In genomic region chr10:45235260-45235699, GRCh38 we compare ENCODE assay signal across 8 cellular contexts.
DNase-seq lines count a peak whose midpoint lies in the region; TF ChIP-seq lines count a peak whose summit lies in the region.
"Not testable (repeated sequence)": the region's sequence is repeated elsewhere in the genome, so short reads cannot be mapped to it uniquely, and the experiment has no call there.

No MANE protein-coding gene starts in this region.

- H2AFZ ChIP-seq in KMS-11 (ENCODE audit: low read depth), result peak overlapping the region; percentile 28; the same call in 1 of the 2 replicates

- not testable (repeated sequence) for H3K4me2 ChIP-seq in KMS-11

- not testable (repeated sequence) for TF ChIP-seq POLR2A in sigmoid colon (IDR thresholded peaks at IDR 0.05); vagina (IDR thresholded peaks at IDR 0.05)

- DNase-seq in NOMO-1 treated with dmso at 0.1 percent for 144 hours (lab: John Stamatoyannopoulos, UW; ENCODE audit: unreplicated experiment) (peak; percentile 19), cerebellar cortex (ENCODE audit: low spot score) (peak; percentile 87), iPS-NIHi7 (ENCODE audit: extremely low spot score) (peak; percentile 62), sigmoid colon (peak; percentile 68)
- peak; percentile 29 to 64 for DNase-seq in activated CD4-positive, alpha-beta T cell treated with anti-CD3 and anti-CD28 coated beads, Interleukin-2, amount 50 U/mL, for 24 hours (ENCODE audit: low read depth in 1 of 2, low spot score in 1 of 2)
- DNase-seq in vagina (ENCODE audit: extremely low spot score in 2 of 2), result not testable (repeated sequence)

- not testable (repeated sequence) for H3K36me3 ChIP-seq in KMS-11 (ENCODE audit: insufficient read depth); sigmoid colon; vagina

- not testable (repeated sequence) for TF ChIP-seq EP300 in sigmoid colon (IDR thresholded peaks at IDR 0.05)

- not testable (repeated sequence) for H3K9ac ChIP-seq in KMS-11

- intact Hi-C loops in sigmoid colon (cut with DNase I); vagina (cut with DNase I): not testable (repeated sequence)

- WGBS in sigmoid colon, 2 donors, result 19 to 39% methylated on average over 11 of the region's 11 CpGs

- not testable (repeated sequence) for H4K20me1 ChIP-seq in KMS-11 (ENCODE audit: insufficient read depth)

- H3K4me1 ChIP-seq in KMS-11 (ENCODE audit: low read depth, poor library complexity, severe bottlenecking); sigmoid colon; vagina: not testable (repeated sequence)

- not testable (repeated sequence) for H3K9me3 ChIP-seq in sigmoid colon, vagina

- H3K4me3 ChIP-seq in KMS-11 (IDR thresholded peaks at IDR 0.05; ENCODE audit: insufficient read depth, low read depth, low read length); sigmoid colon; vagina: not testable (repeated sequence)

- TF ChIP-seq CTCF in GM12872 (IDR thresholded peaks at IDR 0.05; ENCODE audit: insufficient read depth, low read depth, low read length), result peak; percentile 53; the same call in 2 of the 3 replicates
- TF ChIP-seq CTCF in KMS-11 (conservative IDR thresholded peaks at IDR 0.05; ENCODE audit: low read depth, low read length), result peak; percentile 74
- peak; percentile 13 to 56 (median 20) for TF ChIP-seq CTCF in sigmoid colon (IDR thresholded peaks at IDR 0.05)
- TF ChIP-seq CTCF in vagina (IDR thresholded peaks at IDR 0.05), result peak; percentile 53 to 57 (median 57)

- H3K79me2 ChIP-seq in KMS-11 (ENCODE audit: insufficient read depth, low read depth), result not testable (repeated sequence)

- H3K27me3 ChIP-seq in KMS-11 (ENCODE audit: insufficient read depth, low read depth); sigmoid colon; vagina: not testable (repeated sequence)

- not testable (repeated sequence) for H3K27ac ChIP-seq in KMS-11, sigmoid colon, vagina

Comparison
In these comparisons a context has a peak if more than half of its experiments do, and no peak if none do; other contexts are left out.
1. CTCF ChIP-seq: peak in every context shown above with its lines; median percentile 74 in KMS-11; 57 in vagina; 53 in GM12872; 20 in sigmoid colon.